ENCODE assay signal across 20 cellular contexts in the genomic region with DNA sequence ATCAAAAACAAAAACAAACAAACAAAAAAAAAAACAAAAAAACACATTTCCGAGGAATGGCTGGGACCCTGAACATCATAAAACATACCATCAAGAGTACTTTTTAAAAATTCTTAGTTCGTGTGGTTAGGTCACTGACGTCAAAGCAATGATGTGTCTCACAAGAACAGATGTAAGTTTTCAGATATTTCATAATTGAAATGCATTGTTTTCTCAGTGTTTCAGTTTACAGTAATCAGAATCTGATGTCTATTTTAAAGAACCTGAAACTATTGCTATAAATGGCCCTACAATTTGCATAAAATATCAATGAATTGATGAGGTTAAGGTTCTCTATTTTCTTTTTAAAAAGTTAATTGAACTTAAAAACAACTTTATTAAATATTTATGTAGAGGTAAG.
DNase-seq lines count a peak whose midpoint lies in the region; ATAC-seq, FAIRE-seq and TF ChIP-seq lines count a peak whose summit lies in the region.
"Had no signal": no experiment of that assay in that cellular context is flagged by ENCODE, and none has a peak within 500 bp of the region (broad histone marks: within the 10 kb centered on the region; RNA-seq: fewer than 3 reads in every experiment).

No MANE protein-coding gene starts in this region.

- FAIRE-seq in astrocyte (lab: Jason Lieb, UNC) = peak; percentile 17

- H3K36me3 Mint-ChIP-seq in astrocyte (ENCODE audit: low read depth, unreplicated experiment) = no peaks in the 10 kb centered on the region
- no peaks in the 10 kb centered on the region for H3K36me3 Mint-ChIP-seq in activated T-helper 2 cell treated with anti-CD3 and anti-CD28 coated beads, Interferon-gamma antibody, Interleukin-2, Interleukin-4, amounts not matched to agents 10 μg/mL and 5 μg/mL and 100 μg/mL, durations not matched to agents 14 hours and 24 hours and 36 hours (ENCODE audit: low read depth)
- H3K36me3 Mint-ChIP-seq: CD14-positive monocyte had no signal

- DNase-seq in AG10803 (ENCODE audit: low read depth) (peak; percentile 74), astrocyte (ENCODE audit: low read depth) (no peak), left ventricle myocardium inferior (no peak), NOMO-1 (lab: John Stamatoyannopoulos, UW; ENCODE audit: unreplicated experiment in 2 of 2) (no peak)
- DNase-seq in activated T-helper 2 cell treated with anti-CD3 and anti-CD28 coated beads, Interferon-gamma antibody, Interleukin-2, Interleukin-4, amounts not matched to agents 10 μg/mL and 5 μg/mL and 100 μg/mL, durations not matched to agents 14 hours and 24 hours and 36 hours (ENCODE audit: low spot score) = no peak
- DNase-seq: activated CD4-positive, alpha-beta T cell treated with anti-CD3 and anti-CD28 coated beads for 1 hour; activated CD8-positive, alpha-beta memory T cell treated with anti-CD3 and anti-CD28 coated beads, Interleukin-2, amount 50 U/mL, for 4 hours; activated naive CD4-positive, alpha-beta T cell; DND-41; erythroblast; hippocampal formation; SJCRH30; thyroid gland had no signal

- H3K9ac ChIP-seq in astrocyte (ENCODE audit: low read length) = no peak overlapping the region

- H3K4me1 Mint-ChIP-seq in astrocyte (ENCODE audit: low read depth, unreplicated experiment) = no peaks in the 10 kb centered on the region
- H3K4me1 Mint-ChIP-seq in activated T-helper 2 cell treated with anti-CD3 and anti-CD28 coated beads, Interferon-gamma antibody, Interleukin-2, Interleukin-4, amounts not matched to agents 10 μg/mL and 5 μg/mL and 100 μg/mL, durations not matched to agents 14 hours and 24 hours and 36 hours (ENCODE audit: low read depth) = no peaks in the 10 kb centered on the region

- no peaks in the 10 kb centered on the region for H4K20me1 ChIP-seq in astrocyte (ENCODE audit: insufficient read depth, low read length)

- peak; percentile 50 for ATAC-seq in GM19455 (IDR thresholded peaks at IDR 0.05; ENCODE audit: unreplicated experiment)
- peak; percentile 50 for ATAC-seq in HG03025 (IDR thresholded peaks at IDR 0.05; ENCODE audit: low FRiP score, unreplicated experiment)
- no peak for ATAC-seq in HG02623 (IDR thresholded peaks at IDR 0.05; ENCODE audit: unreplicated experiment)
- ATAC-seq: HCT116 had no signal

- H3K4me3 ChIP-seq in AG10803 (ENCODE audit: low read length) = no peak overlapping the region
- no peak overlapping the region for H3K4me3 ChIP-seq in astrocyte (ENCODE audit: insufficient read depth, low read depth, low read length)
- no peak overlapping the region for H3K4me3 ChIP-seq in left ventricle myocardium inferior
- H3K4me3 ChIP-seq: SJCRH30, thyroid gland had no signal

- H3K79me2 ChIP-seq in astrocyte (ENCODE audit: insufficient read depth, low read length) = no peaks in the 10 kb centered on the region

- H3K4me1 ChIP-seq in astrocyte (ENCODE audit: insufficient read depth, low read length) (no peaks in the 10 kb centered on the region), left ventricle myocardium inferior (no peaks in the 10 kb centered on the region)
- H3K4me1 ChIP-seq: thyroid gland had no signal

- H3K36me3 ChIP-seq in astrocyte (ENCODE audit: insufficient read depth, low read length) = no peaks in the 10 kb centered on the region
- H3K36me3 ChIP-seq in left ventricle myocardium inferior = no peaks in the 10 kb centered on the region
- H3K36me3 ChIP-seq: neutrophil, SJCRH30, thyroid gland had no signal

- no peak overlapping the region for H3K4me3 Mint-ChIP-seq in astrocyte (ENCODE audit: unreplicated experiment)
- H3K4me3 Mint-ChIP-seq in activated T-helper 2 cell treated with anti-CD3 and anti-CD28 coated beads, Interferon-gamma antibody, Interleukin-2, Interleukin-4, amounts not matched to agents 10 μg/mL and 5 μg/mL and 100 μg/mL, durations not matched to agents 14 hours and 24 hours and 36 hours (ENCODE audit: low read depth) = no peak overlapping the region
- H3K4me3 Mint-ChIP-seq: CD14-positive monocyte; T-helper 2 cell treated with Interferon-gamma antibody and Interleukin-4, amounts not matched to agents 5 μg/mL and 100 μg/mL, for 36 hours had no signal

- no peak overlapping the region for H3K27ac Mint-ChIP-seq in astrocyte (ENCODE audit: unreplicated experiment)
- H3K27ac Mint-ChIP-seq in activated T-helper 2 cell treated with anti-CD3 and anti-CD28 coated beads, Interferon-gamma antibody, Interleukin-2, Interleukin-4, amounts not matched to agents 10 μg/mL and 5 μg/mL and 100 μg/mL, durations not matched to agents 14 hours and 24 hours and 36 hours = no peak overlapping the region
- H3K27ac Mint-ChIP-seq: CD14-positive monocyte; T-helper 2 cell treated with Interferon-gamma antibody and Interleukin-4, amounts not matched to agents 5 μg/mL and 100 μg/mL, for 36 hours had no signal

- TF ChIP-seq CTCF in AG10803 (conservative IDR thresholded peaks at IDR 0.05; ENCODE audit: low read length) (no peak), astrocyte (IDR thresholded peaks at IDR 0.05; ENCODE audit: insufficient read depth, low read depth, low read length) (no peak), left ventricle myocardium inferior (IDR thresholded peaks at IDR 0.05; ENCODE audit: borderline replicate concordance) (no peak)

- no peaks in the 10 kb centered on the region for H3K9me3 Mint-ChIP-seq in astrocyte (ENCODE audit: unreplicated experiment)
- peaks cover 9% of the 10 kb centered on the region for H3K9me3 Mint-ChIP-seq in activated T-helper 2 cell treated with anti-CD3 and anti-CD28 coated beads, Interferon-gamma antibody, Interleukin-2, Interleukin-4, amounts not matched to agents 10 μg/mL and 5 μg/mL and 100 μg/mL, durations not matched to agents 14 hours and 24 hours and 36 hours

- H2AFZ ChIP-seq in astrocyte (ENCODE audit: low read depth, low read length) = no peak overlapping the region

- no peaks in the 10 kb centered on the region for H3K9me3 ChIP-seq in astrocyte (ENCODE audit: insufficient read depth, low read depth, low read length)
- peaks cover 3% of the 10 kb centered on the region for H3K9me3 ChIP-seq in left ventricle myocardium inferior (replicated peaks)
- H3K9me3 ChIP-seq: neutrophil, SJCRH30, thyroid gland had no signal

- no peak overlapping the region for H3K27ac ChIP-seq in astrocyte (ENCODE audit: low read depth, low read length)
- H3K27ac ChIP-seq in left ventricle myocardium inferior (replicated peaks) = no peak overlapping the region
- H3K27ac ChIP-seq: neutrophil, SJCRH30, thyroid gland had no signal

- intact Hi-C loops in left ventricle myocardium inferior (cut with micrococcal nuclease) = no loop called here
- intact Hi-C loops in activated T-helper 2 cell treated with anti-CD3 and anti-CD28 coated beads, Interferon-gamma antibody, Interleukin-2, Interleukin-4, amounts not matched to agents 10 μg/mL and 5 μg/mL and 100 μg/mL, durations not matched to agents 14 hours and 24 hours and 36 hours (cut with micrococcal nuclease) = no loop called here

- no peaks in the 10 kb centered on the region for H3K27me3 ChIP-seq in astrocyte (ENCODE audit: insufficient read depth, low read length)
- no peaks in the 10 kb centered on the region for H3K27me3 ChIP-seq in left ventricle myocardium inferior (ENCODE audit: low read depth)
- H3K27me3 ChIP-seq: neutrophil, SJCRH30, thyroid gland had no signal

- no peaks in the 10 kb centered on the region for H3K27me3 Mint-ChIP-seq in astrocyte (ENCODE audit: low read depth, unreplicated experiment)
- H3K27me3 Mint-ChIP-seq in activated T-helper 2 cell treated with anti-CD3 and anti-CD28 coated beads, Interferon-gamma antibody, Interleukin-2, Interleukin-4, amounts not matched to agents 10 μg/mL and 5 μg/mL and 100 μg/mL, durations not matched to agents 14 hours and 24 hours and 36 hours (ENCODE audit: low read depth) = no peaks in the 10 kb centered on the region

- H3K4me2 ChIP-seq in astrocyte (ENCODE audit: low read length) = no peak overlapping the region
